In the genomic region with DNA sequence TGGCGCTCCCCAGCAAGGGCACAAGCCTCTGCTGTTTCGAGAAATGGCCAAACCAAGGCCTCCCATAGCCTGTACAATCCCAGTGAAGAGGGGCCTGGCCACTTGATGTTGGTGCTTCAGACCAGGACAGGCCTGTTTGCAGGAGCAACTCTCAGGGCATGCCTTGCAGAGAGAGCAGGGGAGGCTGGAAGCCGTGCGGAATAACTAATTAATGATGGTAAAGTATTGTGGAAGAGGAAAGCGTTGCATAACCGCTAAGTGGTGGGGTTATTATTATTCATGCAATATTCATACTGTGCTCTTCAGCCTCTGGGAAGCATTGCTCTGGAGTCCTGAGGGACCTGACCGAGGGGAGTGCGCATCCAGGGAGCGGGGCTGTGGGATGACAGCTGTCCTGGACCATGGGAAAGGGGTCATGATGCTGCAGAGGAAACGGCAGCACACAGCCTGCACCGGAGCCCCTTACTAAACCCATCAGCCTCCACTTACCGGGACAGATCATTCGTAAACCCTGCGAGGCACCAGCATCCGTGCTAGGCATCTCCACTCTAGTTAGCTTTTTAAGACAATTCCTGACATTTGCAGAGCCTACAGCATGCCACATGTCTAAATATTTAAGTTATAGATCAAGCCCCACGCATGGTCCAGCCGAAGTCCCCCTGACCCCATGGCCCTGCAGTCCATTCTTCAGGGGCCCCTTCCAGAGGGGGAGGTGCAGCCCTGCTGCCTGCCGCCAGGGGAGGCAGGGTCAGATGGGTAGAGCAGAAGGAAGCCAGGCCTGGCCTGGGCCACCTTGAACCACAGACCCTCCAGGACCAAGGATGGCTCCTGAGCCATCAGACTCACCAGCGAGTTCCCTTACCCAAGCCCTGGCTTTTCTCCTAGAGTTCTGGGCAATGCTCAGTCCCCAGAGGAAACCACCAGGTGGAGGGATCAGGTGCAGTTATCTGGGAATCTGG, we compare ENCODE assay signal across 1 cellular context.
TF ChIP-seq lines count a peak whose summit lies in the region.

No MANE protein-coding gene starts in this region.

TF ChIP-seq in HCT116, 20 proteins besides CTCF, POLR2A, EP300 and RAD21 (continued from another document):
- TF ChIP-seq, protein P1, sequence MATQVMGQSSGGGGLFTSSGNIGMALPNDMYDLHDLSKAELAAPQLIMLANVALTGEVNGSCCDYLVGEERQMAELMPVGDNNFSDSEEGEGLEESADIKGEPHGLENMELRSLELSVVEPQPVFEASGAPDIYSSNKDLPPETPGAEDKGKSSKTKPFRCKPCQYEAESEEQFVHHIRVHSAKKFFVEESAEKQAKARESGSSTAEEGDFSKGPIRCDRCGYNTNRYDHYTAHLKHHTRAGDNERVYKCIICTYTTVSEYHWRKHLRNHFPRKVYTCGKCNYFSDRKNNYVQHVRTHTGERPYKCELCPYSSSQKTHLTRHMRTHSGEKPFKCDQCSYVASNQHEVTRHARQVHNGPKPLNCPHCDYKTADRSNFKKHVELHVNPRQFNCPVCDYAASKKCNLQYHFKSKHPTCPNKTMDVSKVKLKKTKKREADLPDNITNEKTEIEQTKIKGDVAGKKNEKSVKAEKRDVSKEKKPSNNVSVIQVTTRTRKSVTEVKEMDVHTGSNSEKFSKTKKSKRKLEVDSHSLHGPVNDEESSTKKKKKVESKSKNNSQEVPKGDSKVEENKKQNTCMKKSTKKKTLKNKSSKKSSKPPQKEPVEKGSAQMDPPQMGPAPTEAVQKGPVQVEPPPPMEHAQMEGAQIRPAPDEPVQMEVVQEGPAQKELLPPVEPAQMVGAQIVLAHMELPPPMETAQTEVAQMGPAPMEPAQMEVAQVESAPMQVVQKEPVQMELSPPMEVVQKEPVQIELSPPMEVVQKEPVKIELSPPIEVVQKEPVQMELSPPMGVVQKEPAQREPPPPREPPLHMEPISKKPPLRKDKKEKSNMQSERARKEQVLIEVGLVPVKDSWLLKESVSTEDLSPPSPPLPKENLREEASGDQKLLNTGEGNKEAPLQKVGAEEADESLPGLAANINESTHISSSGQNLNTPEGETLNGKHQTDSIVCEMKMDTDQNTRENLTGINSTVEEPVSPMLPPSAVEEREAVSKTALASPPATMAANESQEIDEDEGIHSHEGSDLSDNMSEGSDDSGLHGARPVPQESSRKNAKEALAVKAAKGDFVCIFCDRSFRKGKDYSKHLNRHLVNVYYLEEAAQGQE (IDR thresholded peaks at IDR 0.05; ENCODE audit: low read depth), result no peak
- TF ChIP-seq ELF1 (IDR thresholded peaks at IDR 0.05; ENCODE audit: borderline replicate concordance, low read depth) (no peak), MAX (IDR thresholded peaks at IDR 0.05) (no peak), EZH2 (IDR thresholded peaks at IDR 0.05) (no peak), ZNF274 (IDR thresholded peaks at IDR 0.05; ENCODE audit: low read depth, low read length) (no peak), SIN3A (IDR thresholded peaks at IDR 0.05; ENCODE audit: low read depth) (no peak), SP1 (IDR thresholded peaks at IDR 0.05; ENCODE audit: low read depth) (no peak), CEBPB (IDR thresholded peaks at IDR 0.05; ENCODE audit: low read depth) (no peak), CBX3 (IDR thresholded peaks at IDR 0.05; ENCODE audit: low read depth) (no peak)
- TF ChIP-seq, protein P2, sequence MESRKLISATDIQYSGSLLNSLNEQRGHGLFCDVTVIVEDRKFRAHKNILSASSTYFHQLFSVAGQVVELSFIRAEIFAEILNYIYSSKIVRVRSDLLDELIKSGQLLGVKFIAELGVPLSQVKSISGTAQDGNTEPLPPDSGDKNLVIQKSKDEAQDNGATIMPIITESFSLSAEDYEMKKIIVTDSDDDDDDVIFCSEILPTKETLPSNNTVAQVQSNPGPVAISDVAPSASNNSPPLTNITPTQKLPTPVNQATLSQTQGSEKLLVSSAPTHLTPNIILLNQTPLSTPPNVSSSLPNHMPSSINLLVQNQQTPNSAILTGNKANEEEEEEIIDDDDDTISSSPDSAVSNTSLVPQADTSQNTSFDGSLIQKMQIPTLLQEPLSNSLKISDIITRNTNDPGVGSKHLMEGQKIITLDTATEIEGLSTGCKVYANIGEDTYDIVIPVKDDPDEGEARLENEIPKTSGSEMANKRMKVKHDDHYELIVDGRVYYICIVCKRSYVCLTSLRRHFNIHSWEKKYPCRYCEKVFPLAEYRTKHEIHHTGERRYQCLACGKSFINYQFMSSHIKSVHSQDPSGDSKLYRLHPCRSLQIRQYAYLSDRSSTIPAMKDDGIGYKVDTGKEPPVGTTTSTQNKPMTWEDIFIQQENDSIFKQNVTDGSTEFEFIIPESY (IDR thresholded peaks at IDR 0.05; ENCODE audit: extremely low read depth, insufficient replicate concordance, low read length), result no peak
